In genomic region chr2:111981666-111982065, GRCh38 we compare ENCODE assay signal across 6 cellular contexts.
"Had no signal": no experiment of that assay in that cellular context is flagged by ENCODE, and none has a peak within 500 bp of the region (broad histone marks: within the 10 kb centered on the region; RNA-seq: fewer than 3 reads in every experiment).

No MANE protein-coding gene starts in this region.

- H3K27ac Mint-ChIP-seq: IgD-negative memory B cell had no signal

- FAIRE-seq: HTR-8/SVneo, K562 had no signal

- H3K4me1 Mint-ChIP-seq: IgD-negative memory B cell had no signal

- H3K4me3 ChIP-seq: K562 had no signal

- H3K4me3 Mint-ChIP-seq: IgD-negative memory B cell had no signal

- DNase-seq: IMR-90, KBM-7 had no signal

- ATAC-seq: K562 had no signal

- H3K27ac ChIP-seq: HL-60 had no signal
